Comparison of ENCODE assay signal across 8 cellular contexts in genomic region chr19:23686622-23687423, GRCh38. TPM values are rescaled to one million over a fixed set of nuclear protein-coding genes. Genes with fewer than 3 reads are reported as not detected.
A peak's percentile ranks its signal among the peaks of the same experiment; 100 is the strongest.
DNase-seq lines count a peak whose midpoint lies in the region; ATAC-seq, FAIRE-seq and TF ChIP-seq lines count a peak whose summit lies in the region.

ZNF675 (minus strand) TSS chr19:23687212; CDS start chr19:23687033, 179 bp downstream.

- H3K9ac ChIP-seq in keratinocyte (ENCODE audit: control insufficient read depth, extremely low read depth, insufficient read depth, low read length), result peak within 1 kb of the TSS; percentile 94

- no peaks in the 10 kb centered on the region for H3K9me3 ChIP-seq in keratinocyte (ENCODE audit: control insufficient read depth, low read depth, low read length)

- peak within 1 kb of the TSS; percentile 92 for H3K27ac ChIP-seq in keratinocyte (ENCODE audit: control insufficient read depth, insufficient read depth, low read length)

- H3K4me1 ChIP-seq in keratinocyte (ENCODE audit: control insufficient read depth, extremely low read depth, insufficient read depth, low read length), result no peaks in the 10 kb centered on the region

- no peaks in the 10 kb centered on the region for H3K9me1 ChIP-seq in keratinocyte (ENCODE audit: control insufficient read depth, extremely low read depth, insufficient read depth, low read length)

- peaks cover 41% of the 10 kb centered on the region for H3K79me2 ChIP-seq in keratinocyte (ENCODE audit: control insufficient read depth, insufficient read depth, low read length)

- ATAC-seq in GM18873 (IDR thresholded peaks at IDR 0.05; ENCODE audit: low FRiP score, unreplicated experiment), result peak; percentile 85
- peak; percentile 92 for ATAC-seq in HG03139 (IDR thresholded peaks at IDR 0.05; ENCODE audit: unreplicated experiment)

- TF ChIP-seq CTCF in AG04449 (IDR thresholded peaks at IDR 0.05; ENCODE audit: insufficient read depth, low read length, missing control alignments) (peak; percentile 5), keratinocyte (optimal IDR thresholded peaks at IDR 0.05 in 1 of 3, IDR thresholded peaks at IDR 0.05 in 1 of 3, conservative IDR thresholded peaks at IDR 0.05 in 1 of 3; ENCODE audit: extremely low read depth in 1 of 3, insufficient read depth in 2 of 3, low read length in 3 of 3) (no peak)

- peak within 1 kb of the TSS; percentile 93 for H3K4me2 ChIP-seq in keratinocyte (ENCODE audit: control insufficient read depth, extremely low read depth, insufficient read depth, low read depth, low read length)

- CTCF ChIA-PET in AG04449 (lab: Yijun Ruan, JAX), result no interaction called here

- peak within 1 kb of the TSS; percentile 91 for H2AFZ ChIP-seq in keratinocyte (ENCODE audit: control insufficient read depth, low read length)

- H4K20me1 ChIP-seq in keratinocyte (ENCODE audit: control insufficient read depth, extremely low read depth, insufficient read depth, low read length), result no peaks in the 10 kb centered on the region

- FAIRE-seq in keratinocyte (lab: Jason Lieb, UNC), result peak; percentile 92

- dilution Hi-C loops in keratinocyte (cut with MboI; ENCODE audit: extremely low pct_ligation_motif_present, low sequenced_read_pairs), result no loop called here

- H3K36me3 ChIP-seq in keratinocyte (ENCODE audit: control insufficient read depth in 2 of 2, extremely low read depth in 1 of 2, insufficient read depth in 2 of 2, low read length in 2 of 2), result peaks cover 0 to 2% of the 10 kb centered on the region in 2 experiments

- POLR2A ChIA-PET in AG04449 (lab: Yijun Ruan, JAX), result interaction anchor here (0.6 kb wide), 1 partner anchor 106 kb away, joined by 3 read pairs; no protein-coding TSS in a partner anchor

- no peaks in the 10 kb centered on the region for H3K27me3 ChIP-seq in keratinocyte (ENCODE audit: control insufficient read depth, extremely low read depth, insufficient read depth, low read length)

- H3K4me3 ChIP-seq in AG04449 (ENCODE audit: low read depth, low read length), result peak within 1 kb of the TSS; percentile 83
- H3K4me3 ChIP-seq in keratinocyte (ENCODE audit: control insufficient read depth in 2 of 3, extremely low read depth in 1 of 3, insufficient read depth in 2 of 3, low read depth in 1 of 3, low read length in 3 of 3), result peak within 1 kb of the TSS; percentile 65 to 84 (median 77)

- DNase-seq in AG04449 (ENCODE audit: low read depth, low spot score) (peak; percentile 47), NCI-H2227 treated with DMSO at 0.1 percent for 48 hours (lab: John Stamatoyannopoulos, UW) (peak; percentile 75), cerebellar cortex (ENCODE audit: low spot score) (peak; percentile 98), keratinocyte (ENCODE audit: low read depth, low spot score) (peak; percentile 46)
- peak; percentile 81 for DNase-seq in activated CD4-positive, CD25-positive, alpha-beta regulatory T cell treated with anti-CD3 and anti-CD28 coated beads, Interleukin-2, amount 50 U/mL, for 16 hours (ENCODE audit: low read depth, low spot score)
- DNase-seq in stimulated activated CD4-positive, alpha-beta T cell treated with anti-CD3 and anti-CD28 coated beads, Interleukin-15, amount 100 ng/mL, for 1 hour (ENCODE audit: low read depth in 1 of 2, low spot score in 1 of 2), result peak; percentile 70 to 75

RNA-seq across cellular contexts. Expression of gene ZNF675, which starts in this region (rescaled TPM):
- 8.0 to 15.3 TPM (median 14.2 TPM) in 3 replicates for polyA plus RNA-seq in keratinocyte
- polyA plus RNA-seq in keratinocyte (2011; ENCODE audit: low read depth), result 38.7 TPM
- polyA plus RNA-seq in keratinocyte (2011; cell fraction: cytosol; rRNA removed), result 5.9 and 10.6 TPM in 2 replicates
- 19.2 and 23.4 TPM in 2 replicates for polyA plus RNA-seq in keratinocyte (2011; cell fraction: nucleus; rRNA removed)
- 8.1 and 19.2 TPM in 2 replicates for polyA plus RNA-seq in keratinocyte (2012; ENCODE audit: low replicate concordance)
- 13.5 to 19.9 TPM (median 19.4 TPM) in 3 replicates for polyA minus RNA-seq in keratinocyte
- 6.3 TPM for polyA minus RNA-seq in keratinocyte (2011; cell fraction: cytosol; rRNA and poly(A)+ RNA removed)
- 22.3 and 32.3 TPM in 2 replicates for polyA minus RNA-seq in keratinocyte (2011; cell fraction: nucleus; rRNA and poly(A)+ RNA removed)

Comparison
In these comparisons a context has a peak if more than half of its experiments do, and no peak if none do; other contexts are left out.
1. Peak in every context shown above with its lines: DNase-seq, ATAC-seq, H3K4me3 ChIP-seq and H3K27ac ChIP-seq.
2. DNase-seq: peak in every context shown above with its lines; median percentile 98 in cerebellar cortex; 81 in activated CD4-positive, CD25-positive, alpha-beta regulatory T cell treated with anti-CD3 and anti-CD28 coated beads, Interleukin-2, amount 50 U/mL, for 16 hours; 75 in NCI-H2227 treated with DMSO at 0.1 percent for 48 hours; 72 in stimulated activated CD4-positive, alpha-beta T cell treated with anti-CD3 and anti-CD28 coated beads, Interleukin-15, amount 100 ng/mL, for 1 hour; 47 in AG04449; 46 in keratinocyte.